Comparison of ENCODE assay signal across 1 cellular context in genomic region chrX:120311632-120312000, GRCh38.
TF ChIP-seq lines count a peak whose summit lies in the region.

No MANE protein-coding gene starts in this region.

TF ChIP-seq in HEK293, 187 proteins besides CTCF, POLR2A, EP300 and RAD21 (continued from another document and continues in another):
- TF ChIP-seq PRDM6 (tag by site-specific recombination; IDR thresholded peaks at IDR 0.05) (no peak), ZNF513 (tag by site-specific recombination; IDR thresholded peaks at IDR 0.05) (0 out of 2 replicates have a peak, but pooled peaks have one; percentile 34), ZNF658 (tag by site-specific recombination; IDR thresholded peaks at IDR 0.05) (no peak), BCL6B (tag by site-specific recombination; IDR thresholded peaks at IDR 0.05) (no peak), ZNF112 (tag by site-specific recombination; IDR thresholded peaks at IDR 0.05) (no peak), ZNF23 (tag by site-specific recombination; IDR thresholded peaks at IDR 0.05; ENCODE audit: borderline replicate concordance) (no peak), ZNF707 (tag by site-specific recombination; IDR thresholded peaks at IDR 0.05) (no peak), ZNF792 (tag by site-specific recombination; IDR thresholded peaks at IDR 0.05) (no peak), ZNF777 (tag by site-specific recombination; IDR thresholded peaks at IDR 0.05; ENCODE audit: borderline replicate concordance) (no peak), ZNF138 (tag by site-specific recombination; IDR thresholded peaks at IDR 0.05; ENCODE audit: borderline replicate concordance) (no peak), ZNF350 (tag by site-specific recombination; IDR thresholded peaks at IDR 0.05) (no peak), ZNF302 (tag by site-specific recombination; IDR thresholded peaks at IDR 0.05; ENCODE audit: low read depth) (no peak), HOXC10 (CRISPR knock-in tag; IDR thresholded peaks at IDR 0.05) (no peak), IKZF3 (tag by site-specific recombination; IDR thresholded peaks at IDR 0.05) (no peak), ZBTB48 (tag by site-specific recombination; IDR thresholded peaks at IDR 0.05) (no peak), ZNF664 (tag by site-specific recombination; IDR thresholded peaks at IDR 0.05) (no peak), ZNF223 (tag by site-specific recombination; IDR thresholded peaks at IDR 0.05) (no peak), ZNF157 (tag by site-specific recombination; IDR thresholded peaks at IDR 0.05) (no peak), MZF1 (tag by site-specific recombination; IDR thresholded peaks at IDR 0.05; ENCODE audit: borderline replicate concordance) (no peak), ZNF549 (tag by site-specific recombination; IDR thresholded peaks at IDR 0.05) (no peak), ZFP37 (tag by site-specific recombination; IDR thresholded peaks at IDR 0.05) (0 out of 2 replicates have a peak, but pooled peaks have one; percentile 47), ZSCAN23 (tag by site-specific recombination; IDR thresholded peaks at IDR 0.05) (peak; percentile 80), GLIS1 (tag by site-specific recombination; IDR thresholded peaks at IDR 0.05) (peak; percentile 53; the same call in 1 of the 2 replicates), ZNF639 (tag by site-specific recombination; IDR thresholded peaks at IDR 0.05) (peak; percentile 79), ZNF558 (tag by site-specific recombination; IDR thresholded peaks at IDR 0.05) (no peak), ZNF292 (tag by site-specific recombination; IDR thresholded peaks at IDR 0.05; ENCODE audit: borderline replicate concordance, low read depth) (no peak), ZNF571 (tag by site-specific recombination; IDR thresholded peaks at IDR 0.05) (no peak), ZXDB (tag by site-specific recombination; IDR thresholded peaks at IDR 0.05) (peak; percentile 61), ZNF623 (tag by site-specific recombination; IDR thresholded peaks at IDR 0.05) (no peak), ZNF548 (tag by site-specific recombination; IDR thresholded peaks at IDR 0.05) (no peak), ZNF146 (tag by site-specific recombination; IDR thresholded peaks at IDR 0.05) (no peak), ZNF530 (tag by site-specific recombination; IDR thresholded peaks at IDR 0.05; ENCODE audit: low read depth) (no peak), KLF16 (tag by site-specific recombination; IDR thresholded peaks at IDR 0.05) (peak; percentile 63), ZNF843 (tag by site-specific recombination; IDR thresholded peaks at IDR 0.05) (peak; percentile 84), ZNF747 (tag by site-specific recombination; IDR thresholded peaks at IDR 0.05) (no peak), ZBTB21 (tag by site-specific recombination; IDR thresholded peaks at IDR 0.05) (peak; percentile 75), ZFHX2 (tag by site-specific recombination; conservative IDR thresholded peaks at IDR 0.05) (peak; percentile 58; the same call in 1 of the 2 replicates), ZNF830 (tag by site-specific recombination; IDR thresholded peaks at IDR 0.05; ENCODE audit: low read depth) (no peak), ZNF341 (tag by site-specific recombination; IDR thresholded peaks at IDR 0.05; ENCODE audit: low read depth) (no peak), KLF10 (tag by site-specific recombination; IDR thresholded peaks at IDR 0.05) (peak; percentile 77)
- TF ChIP-seq, protein P1, sequence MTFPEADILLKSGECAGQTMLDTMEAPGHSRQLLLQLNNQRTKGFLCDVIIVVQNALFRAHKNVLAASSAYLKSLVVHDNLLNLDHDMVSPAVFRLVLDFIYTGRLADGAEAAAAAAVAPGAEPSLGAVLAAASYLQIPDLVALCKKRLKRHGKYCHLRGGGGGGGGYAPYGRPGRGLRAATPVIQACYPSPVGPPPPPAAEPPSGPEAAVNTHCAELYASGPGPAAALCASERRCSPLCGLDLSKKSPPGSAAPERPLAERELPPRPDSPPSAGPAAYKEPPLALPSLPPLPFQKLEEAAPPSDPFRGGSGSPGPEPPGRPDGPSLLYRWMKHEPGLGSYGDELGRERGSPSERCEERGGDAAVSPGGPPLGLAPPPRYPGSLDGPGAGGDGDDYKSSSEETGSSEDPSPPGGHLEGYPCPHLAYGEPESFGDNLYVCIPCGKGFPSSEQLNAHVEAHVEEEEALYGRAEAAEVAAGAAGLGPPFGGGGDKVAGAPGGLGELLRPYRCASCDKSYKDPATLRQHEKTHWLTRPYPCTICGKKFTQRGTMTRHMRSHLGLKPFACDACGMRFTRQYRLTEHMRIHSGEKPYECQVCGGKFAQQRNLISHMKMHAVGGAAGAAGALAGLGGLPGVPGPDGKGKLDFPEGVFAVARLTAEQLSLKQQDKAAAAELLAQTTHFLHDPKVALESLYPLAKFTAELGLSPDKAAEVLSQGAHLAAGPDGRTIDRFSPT (tag by site-specific recombination; IDR thresholded peaks at IDR 0.05), result peak; percentile 64; the same call in 1 of the 2 replicates
- TF ChIP-seq, protein P2, sequence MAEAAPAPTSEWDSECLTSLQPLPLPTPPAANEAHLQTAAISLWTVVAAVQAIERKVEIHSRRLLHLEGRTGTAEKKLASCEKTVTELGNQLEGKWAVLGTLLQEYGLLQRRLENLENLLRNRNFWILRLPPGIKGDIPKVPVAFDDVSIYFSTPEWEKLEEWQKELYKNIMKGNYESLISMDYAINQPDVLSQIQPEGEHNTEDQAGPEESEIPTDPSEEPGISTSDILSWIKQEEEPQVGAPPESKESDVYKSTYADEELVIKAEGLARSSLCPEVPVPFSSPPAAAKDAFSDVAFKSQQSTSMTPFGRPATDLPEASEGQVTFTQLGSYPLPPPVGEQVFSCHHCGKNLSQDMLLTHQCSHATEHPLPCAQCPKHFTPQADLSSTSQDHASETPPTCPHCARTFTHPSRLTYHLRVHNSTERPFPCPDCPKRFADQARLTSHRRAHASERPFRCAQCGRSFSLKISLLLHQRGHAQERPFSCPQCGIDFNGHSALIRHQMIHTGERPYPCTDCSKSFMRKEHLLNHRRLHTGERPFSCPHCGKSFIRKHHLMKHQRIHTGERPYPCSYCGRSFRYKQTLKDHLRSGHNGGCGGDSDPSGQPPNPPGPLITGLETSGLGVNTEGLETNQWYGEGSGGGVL (tag by site-specific recombination; IDR thresholded peaks at IDR 0.05), result peak; percentile 96
- TF ChIP-seq, protein P3, sequence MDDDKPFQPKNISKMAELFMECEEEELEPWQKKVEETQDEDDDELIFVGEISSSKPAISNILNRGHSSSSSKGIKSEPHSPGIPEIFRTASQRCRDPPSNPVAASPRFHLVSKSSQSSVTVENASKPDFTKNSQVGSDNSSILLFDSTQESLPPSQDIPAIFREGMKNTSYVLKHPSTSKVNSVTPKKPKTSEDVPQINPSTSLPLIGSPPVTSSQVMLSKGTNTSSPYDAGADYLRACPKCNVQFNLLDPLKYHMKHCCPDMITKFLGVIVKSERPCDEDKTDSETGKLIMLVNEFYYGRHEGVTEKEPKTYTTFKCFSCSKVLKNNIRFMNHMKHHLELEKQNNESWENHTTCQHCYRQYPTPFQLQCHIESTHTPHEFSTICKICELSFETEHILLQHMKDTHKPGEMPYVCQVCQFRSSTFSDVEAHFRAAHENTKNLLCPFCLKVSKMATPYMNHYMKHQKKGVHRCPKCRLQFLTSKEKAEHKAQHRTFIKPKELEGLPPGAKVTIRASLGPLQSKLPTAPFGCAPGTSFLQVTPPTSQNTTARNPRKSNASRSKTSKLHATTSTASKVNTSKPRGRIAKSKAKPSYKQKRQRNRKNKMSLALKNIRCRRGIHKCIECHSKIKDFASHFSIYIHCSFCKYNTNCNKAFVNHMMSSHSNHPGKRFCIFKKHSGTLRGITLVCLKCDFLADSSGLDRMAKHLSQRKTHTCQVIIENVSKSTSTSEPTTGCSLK (tag by site-specific recombination; IDR thresholded peaks at IDR 0.05), result no peak
- TF ChIP-seq, protein P4, sequence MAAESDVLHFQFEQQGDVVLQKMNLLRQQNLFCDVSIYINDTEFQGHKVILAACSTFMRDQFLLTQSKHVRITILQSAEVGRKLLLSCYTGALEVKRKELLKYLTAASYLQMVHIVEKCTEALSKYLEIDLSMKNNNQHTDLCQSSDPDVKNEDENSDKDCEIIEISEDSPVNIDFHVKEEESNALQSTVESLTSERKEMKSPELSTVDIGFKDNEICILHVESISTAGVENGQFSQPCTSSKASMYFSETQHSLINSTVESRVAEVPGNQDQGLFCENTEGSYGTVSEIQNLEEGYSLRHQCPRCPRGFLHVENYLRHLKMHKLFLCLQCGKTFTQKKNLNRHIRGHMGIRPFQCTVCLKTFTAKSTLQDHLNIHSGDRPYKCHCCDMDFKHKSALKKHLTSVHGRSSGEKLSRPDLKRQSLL (tag by site-specific recombination; IDR thresholded peaks at IDR 0.05), result peak; percentile 86
- TF ChIP-seq, protein P5, sequence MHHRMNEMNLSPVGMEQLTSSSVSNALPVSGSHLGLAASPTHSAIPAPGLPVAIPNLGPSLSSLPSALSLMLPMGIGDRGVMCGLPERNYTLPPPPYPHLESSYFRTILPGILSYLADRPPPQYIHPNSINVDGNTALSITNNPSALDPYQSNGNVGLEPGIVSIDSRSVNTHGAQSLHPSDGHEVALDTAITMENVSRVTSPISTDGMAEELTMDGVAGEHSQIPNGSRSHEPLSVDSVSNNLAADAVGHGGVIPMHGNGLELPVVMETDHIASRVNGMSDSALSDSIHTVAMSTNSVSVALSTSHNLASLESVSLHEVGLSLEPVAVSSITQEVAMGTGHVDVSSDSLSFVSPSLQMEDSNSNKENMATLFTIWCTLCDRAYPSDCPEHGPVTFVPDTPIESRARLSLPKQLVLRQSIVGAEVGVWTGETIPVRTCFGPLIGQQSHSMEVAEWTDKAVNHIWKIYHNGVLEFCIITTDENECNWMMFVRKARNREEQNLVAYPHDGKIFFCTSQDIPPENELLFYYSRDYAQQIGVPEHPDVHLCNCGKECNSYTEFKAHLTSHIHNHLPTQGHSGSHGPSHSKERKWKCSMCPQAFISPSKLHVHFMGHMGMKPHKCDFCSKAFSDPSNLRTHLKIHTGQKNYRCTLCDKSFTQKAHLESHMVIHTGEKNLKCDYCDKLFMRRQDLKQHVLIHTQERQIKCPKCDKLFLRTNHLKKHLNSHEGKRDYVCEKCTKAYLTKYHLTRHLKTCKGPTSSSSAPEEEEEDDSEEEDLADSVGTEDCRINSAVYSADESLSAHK (tag by site-specific recombination; IDR thresholded peaks at IDR 0.05), result no peak
- TF ChIP-seq, protein P6, sequence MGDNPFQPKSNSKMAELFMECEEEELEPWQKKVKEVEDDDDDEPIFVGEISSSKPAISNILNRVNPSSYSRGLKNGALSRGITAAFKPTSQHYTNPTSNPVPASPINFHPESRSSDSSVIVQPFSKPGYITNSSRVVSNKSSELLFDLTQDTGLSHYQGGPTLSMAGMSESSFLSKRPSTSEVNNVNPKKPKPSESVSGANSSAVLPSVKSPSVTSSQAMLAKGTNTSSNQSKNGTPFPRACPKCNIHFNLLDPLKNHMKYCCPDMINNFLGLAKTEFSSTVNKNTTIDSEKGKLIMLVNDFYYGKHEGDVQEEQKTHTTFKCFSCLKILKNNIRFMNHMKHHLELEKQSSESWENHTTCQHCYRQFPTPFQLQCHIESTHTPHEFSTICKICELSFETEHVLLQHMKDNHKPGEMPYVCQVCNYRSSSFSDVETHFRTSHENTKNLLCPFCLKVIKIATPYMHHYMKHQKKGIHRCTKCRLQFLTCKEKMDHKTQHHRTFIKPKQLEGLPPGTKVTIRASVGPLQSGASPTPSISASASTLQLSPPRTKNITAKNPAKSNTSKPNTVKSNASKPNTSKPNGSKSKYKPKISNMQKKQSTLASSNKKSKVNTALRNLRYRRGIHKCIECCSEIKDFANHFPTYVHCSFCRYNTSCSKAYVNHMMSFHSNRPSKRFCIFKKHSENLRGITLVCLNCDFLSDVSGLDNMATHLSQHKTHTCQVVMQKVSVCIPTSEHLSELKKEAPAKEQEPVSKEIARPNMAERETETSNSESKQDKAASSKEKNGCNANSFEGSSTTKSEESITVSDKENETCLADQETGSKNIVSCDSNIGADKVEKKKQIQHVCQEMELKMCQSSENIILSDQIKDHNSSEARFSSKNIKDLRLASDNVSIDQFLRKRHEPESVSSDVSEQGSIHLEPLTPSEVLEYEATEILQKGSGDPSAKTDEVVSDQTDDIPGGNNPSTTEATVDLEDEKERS (tag by site-specific recombination; IDR thresholded peaks at IDR 0.05), result no peak
